In the genomic region with DNA sequence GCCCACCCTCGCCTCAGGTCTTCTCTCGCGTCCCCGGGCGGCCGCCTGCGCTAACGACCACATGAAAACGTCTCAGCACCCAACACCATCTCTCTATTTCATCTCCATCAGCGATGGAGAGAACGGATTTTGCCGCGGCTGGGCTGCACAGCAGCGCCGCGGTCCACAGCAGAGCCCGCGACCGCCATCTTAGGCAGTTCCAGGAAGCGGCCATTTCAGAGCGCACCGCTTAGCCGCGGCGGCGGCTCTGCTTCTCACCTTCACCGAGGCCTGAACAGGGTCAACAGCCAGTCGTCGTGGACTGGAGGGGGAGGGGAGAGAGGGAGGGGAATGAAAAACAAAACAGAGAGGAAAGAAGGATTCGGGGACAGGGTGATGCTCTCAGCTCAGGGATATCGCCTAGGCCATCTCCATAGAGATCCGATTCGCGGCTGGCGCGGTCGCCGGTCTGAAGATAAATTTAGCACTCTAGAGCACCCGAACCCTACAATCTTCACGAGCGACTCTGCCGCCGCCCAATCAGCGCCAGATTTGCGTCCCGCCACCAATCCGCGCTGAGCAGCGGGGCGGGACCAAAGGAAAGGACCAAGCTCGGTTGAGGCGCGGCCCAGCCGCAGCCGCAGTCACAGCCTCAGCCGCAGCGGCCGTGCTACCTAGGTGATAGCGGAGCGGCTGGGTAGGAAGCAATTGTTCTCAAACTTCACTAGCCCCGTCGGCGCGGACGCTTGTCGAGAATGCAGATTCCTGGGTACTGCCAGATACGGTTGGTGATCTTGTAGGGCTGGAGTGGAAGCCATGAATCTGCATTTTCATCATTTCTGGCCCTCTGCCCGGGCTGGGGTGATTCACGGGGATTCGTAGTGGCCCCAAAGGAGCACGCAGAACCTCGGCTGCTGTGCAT, we compare ENCODE assay signal across 8 cellular contexts. TPM values are rescaled to one million over a fixed set of nuclear protein-coding genes. Genes with fewer than 3 reads are reported as not detected.
DNase-seq lines count a peak whose midpoint lies in the region; ATAC-seq and TF ChIP-seq lines count a peak whose summit lies in the region.

A gene (minus strand): TSS at position 450 of the 901 bp plus-strand sequence. CDS start 3,108 bp downstream, outside the sequence.

- H3K9me3 Mint-ChIP-seq in T-helper 2 cell treated with Interferon-gamma antibody and Interleukin-4, amounts not matched to agents 5 μg/mL and 100 μg/mL, for 36 hours = no peaks in the 10 kb centered on the region

- H3K4me1 ChIP-seq in ascending aorta (peaks cover 6 to 20% of the 10 kb centered on the region in 2 donors), right cardiac atrium (ENCODE audit: control insufficient read depth, insufficient read depth, low read length) (no peaks in the 10 kb centered on the region), vagina (peaks cover 38% of the 10 kb centered on the region)

- no peaks in the 10 kb centered on the region for H3K27me3 Mint-ChIP-seq in T-helper 2 cell treated with Interferon-gamma antibody and Interleukin-4, amounts not matched to agents 5 μg/mL and 100 μg/mL, for 36 hours (ENCODE audit: low read depth)

- H3K27me3 ChIP-seq in ascending aorta (no peaks in the 10 kb centered on the region), right cardiac atrium (ENCODE audit: control insufficient read depth, insufficient read depth) (no peaks in the 10 kb centered on the region), vagina (no peaks in the 10 kb centered on the region)

- H3K9me3 ChIP-seq in ascending aorta = no peaks in the 10 kb centered on the region
- no peaks in the 10 kb centered on the region for H3K9me3 ChIP-seq in right cardiac atrium (ENCODE audit: control insufficient read depth, low read length)
- H3K9me3 ChIP-seq in vagina = no peaks in the 10 kb centered on the region

- H3K27ac Mint-ChIP-seq in T-helper 2 cell treated with Interferon-gamma antibody and Interleukin-4, amounts not matched to agents 5 μg/mL and 100 μg/mL, for 36 hours = peak within 1 kb of the TSS; percentile 96

- peak within 1 kb of the TSS; percentile 94 for H3K4me3 Mint-ChIP-seq in T-helper 2 cell treated with Interferon-gamma antibody and Interleukin-4, amounts not matched to agents 5 μg/mL and 100 μg/mL, for 36 hours

- peak; percentile 68 to 89 for TF ChIP-seq POLR2A in vagina (IDR thresholded peaks at IDR 0.05)

- peak; percentile 97 to 99 for DNase-seq in NCI-H1930 (lab: John Stamatoyannopoulos, UW)
- peak; percentile 96 for DNase-seq in T-helper 2 cell treated with Interferon-gamma antibody and Interleukin-4, amounts not matched to agents 5 μg/mL and 100 μg/mL, for 36 hours (ENCODE audit: low spot score)
- DNase-seq in ascending aorta (ENCODE audit: low spot score in 2 of 2) = peak; percentile 95 to 98
- DNase-seq in right cardiac atrium = peak; percentile 97 to 99 (median 99)
- DNase-seq in putamen (ENCODE audit: low spot score) = peak; percentile 99
- DNase-seq in vagina (ENCODE audit: extremely low spot score in 2 of 2) = peak in 1 of 2 donors; percentile 98

- under 1% methylated on average over 72 of the region's 72 CpGs for WGBS in right cardiac atrium

- H3K4me3 ChIP-seq in ascending aorta = peak within 1 kb of the TSS; percentile 88 to 92
- H3K4me3 ChIP-seq in right cardiac atrium (ENCODE audit: low read length) = peak within 1 kb of the TSS; percentile 73
- peak within 1 kb of the TSS; percentile 63 to 91 for H3K4me3 ChIP-seq in vagina

- TF ChIP-seq CTCF in ascending aorta (IDR thresholded peaks at IDR 0.05) (peak in 2 of 3 experiments; percentile 18 to 38), vagina (IDR thresholded peaks at IDR 0.05) (peak in 1 of 3 experiments; percentile 13)

- peaks cover 29% of the 10 kb centered on the region for H3K36me3 Mint-ChIP-seq in T-helper 2 cell treated with Interferon-gamma antibody and Interleukin-4, amounts not matched to agents 5 μg/mL and 100 μg/mL, for 36 hours (ENCODE audit: low read depth)

- ATAC-seq in GM18502 (IDR thresholded peaks at IDR 0.05; ENCODE audit: poor library complexity, unreplicated experiment) (peak; percentile 90), HG02970 (IDR thresholded peaks at IDR 0.05; ENCODE audit: low FRiP score, unreplicated experiment) (peak; percentile 91), right cardiac atrium (peak; percentile 98)

- peaks cover 39% of the 10 kb centered on the region for H3K4me1 Mint-ChIP-seq in T-helper 2 cell treated with Interferon-gamma antibody and Interleukin-4, amounts not matched to agents 5 μg/mL and 100 μg/mL, for 36 hours (ENCODE audit: low read depth)

- H3K36me3 ChIP-seq in ascending aorta = peaks cover 24 to 31% of the 10 kb centered on the region in 2 donors
- H3K36me3 ChIP-seq in vagina = peaks cover 0 to 19% of the 10 kb centered on the region in 2 donors

- H3K27ac ChIP-seq in ascending aorta = peak within 1 kb of the TSS; percentile 97 to 99
- peak within 1 kb of the TSS; percentile 99 for H3K27ac ChIP-seq in right cardiac atrium (ENCODE audit: low read length)
- peak within 1 kb of the TSS; percentile 96 for H3K27ac ChIP-seq in vagina

- intact Hi-C loops in ascending aorta (cut with DNase I) (loop anchor here (1.0 to 5.0 kb wide), 4 partner anchors 43 to 764 kb away; a partner anchor contains a TSS), right cardiac atrium (cut with DNase I) (loop anchor here in 2 of 4 donors (2.0 to 5.0 kb wide), 3 partner anchors 51 to 74 kb away; a partner anchor contains a TSS), vagina (cut with DNase I) (loop anchor here (5.0 kb wide), 2 partner anchors 51 to 74 kb away; a partner anchor contains a TSS)

RNA-seq across cellular contexts. Expression of the gene that starts here (rescaled TPM):
- total RNA-seq in ascending aorta (7.8 TPM), right cardiac atrium (10 to 100 TPM; 40.6 to 46.7 (median 44.2) TPM), vagina (40.8 TPM)
- polyA plus RNA-seq in right cardiac atrium = 23.8 TPM
